21 cellular contexts compared by ENCODE assay signal in genomic region chr7:158404031-158404761, GRCh38.
"Had no signal": no experiment of that assay in that cellular context is flagged by ENCODE, and none has a peak within 500 bp of the region (broad histone marks: within the 10 kb centered on the region; RNA-seq: fewer than 3 reads in every experiment).

No MANE protein-coding gene starts in this region.

- ATAC-seq: activated T-cell treated with anti-CD3 and anti-CD28 coated beads, Interleukin-2, amount 50 U/mL, for 4 hours; body of pancreas; right cardiac atrium; stimulated activated naive CD8-positive, alpha-beta T cell treated with anti-CD3 and anti-CD28 coated beads, Interleukin-15, Interleukin-2, amounts not matched to agents 100 U/mL and 50 U/mL, for 24 hours had no signal

- H3K9me3 Mint-ChIP-seq: activated naive CD4-positive, alpha-beta T cell treated with anti-CD3 and anti-CD28 coated beads, Interleukin-2, amount 50 U/mL, for 24 hours had no signal

- FAIRE-seq: kidney, urothelium cell line had no signal

- H3K36me3 Mint-ChIP-seq: activated naive CD4-positive, alpha-beta T cell treated with anti-CD3 and anti-CD28 coated beads, Interleukin-2, amount 50 U/mL, for 24 hours had no signal

- H3K27me3 Mint-ChIP-seq: naive B cell had no signal

- H3K4me1 Mint-ChIP-seq: activated naive CD4-positive, alpha-beta T cell treated with anti-CD3 and anti-CD28 coated beads, Interleukin-2, amount 50 U/mL, for 24 hours; central memory CD8-positive, alpha-beta T cell; naive B cell had no signal

- H3K4me3 Mint-ChIP-seq: activated naive CD4-positive, alpha-beta T cell treated with anti-CD3 and anti-CD28 coated beads, Interleukin-2, amount 50 U/mL, for 24 hours; activated T-cell treated with anti-CD3 and anti-CD28 coated beads, Interleukin-2, amount 50 U/mL, for 4 hours; central memory CD8-positive, alpha-beta T cell; naive B cell had no signal

- H3K36me3 ChIP-seq: colonic mucosa, tibial nerve had no signal

- H3K27ac Mint-ChIP-seq: activated naive CD4-positive, alpha-beta T cell treated with anti-CD3 and anti-CD28 coated beads, Interleukin-2, amount 50 U/mL, for 24 hours; naive B cell had no signal

- H3K4me3 ChIP-seq: body of pancreas, colonic mucosa, lung, tibial nerve had no signal

- H3K27ac ChIP-seq: body of pancreas, colonic mucosa, tibial nerve had no signal

- H3K4me1 ChIP-seq: body of pancreas, colonic mucosa, tibial nerve had no signal

- H3K9me3 ChIP-seq: body of pancreas, colonic mucosa had no signal

- DNase-seq: activated CD4-positive, alpha-beta T cell treated with anti-CD3 and anti-CD28 coated beads, Interleukin-2, amount 50 U/mL, for 4 hours; activated CD8-positive, alpha-beta memory T cell treated with anti-CD3 and anti-CD28 coated beads for 24 hours; activated CD8-positive, alpha-beta memory T cell treated with anti-CD3 and anti-CD28 coated beads, Interleukin-2, amount 50 U/mL, for 4 hours; activated gamma-delta T cell; activated T-cell treated with anti-CD3 and anti-CD28 coated beads, Interleukin-2, amount 50 U/mL, for 4 hours; anterior cingulate cortex; body of pancreas; colonic mucosa; foreskin fibroblast; kidney; naive B cell; right cardiac atrium; stimulated activated CD4-positive, alpha-beta T cell treated with anti-CD3 and anti-CD28 coated beads, Interleukin-12 subunit alpha, Interleukin-12 subunit beta, amount 100 ng/mL, for 4 hours; stimulated activated CD4-positive, alpha-beta T cell treated with anti-CD3 and anti-CD28 coated beads, Interleukin-4, amount 100 ng/mL, for 4 hours; stimulated activated naive CD8-positive, alpha-beta T cell treated with anti-CD3 and anti-CD28 coated beads, Interleukin-15, Interleukin-2, amounts not matched to agents 100 U/mL and 50 U/mL, for 24 hours; T-helper 9 cell had no signal

- H3K27me3 ChIP-seq: body of pancreas, colonic mucosa, tibial nerve had no signal
